8 cellular contexts compared by ENCODE assay signal in the genomic region with DNA sequence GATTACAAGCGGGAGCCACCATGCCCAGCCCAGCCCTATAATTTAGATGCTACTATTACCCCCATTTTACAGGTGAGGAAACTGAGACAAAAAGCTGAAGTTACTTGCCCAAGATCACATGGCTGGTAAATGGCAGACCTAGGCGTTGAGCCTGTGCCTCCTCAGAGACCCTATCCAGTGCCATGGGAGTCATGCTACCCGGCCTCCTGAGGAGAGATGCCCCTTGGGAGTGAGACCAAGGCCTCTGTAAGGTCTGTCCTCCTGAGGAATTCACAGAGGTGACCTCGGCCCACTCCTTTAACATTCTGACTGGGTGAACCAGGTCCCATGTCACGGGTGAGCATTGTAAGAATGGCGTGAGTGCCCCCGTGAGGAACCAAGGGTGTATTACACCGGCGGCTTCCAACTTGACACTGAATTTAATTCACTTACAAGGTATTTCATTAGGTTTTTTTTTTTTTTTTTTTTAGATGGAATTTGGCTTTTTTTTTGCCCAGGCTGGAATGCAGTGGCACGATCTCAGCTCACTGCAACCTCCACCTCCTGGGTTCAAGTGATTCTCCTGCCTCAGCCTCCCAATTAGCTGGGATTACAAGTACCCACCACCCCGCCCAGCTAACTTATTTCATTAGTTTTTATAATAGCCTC.
DNase-seq lines count a peak whose midpoint lies in the region; ATAC-seq and TF ChIP-seq lines count a peak whose summit lies in the region.

No MANE protein-coding gene starts in this region.

- no peak for TF ChIP-seq POLR2A in GM18505 (IDR thresholded peaks at IDR 0.05; ENCODE audit: borderline replicate concordance, extremely low read depth, insufficient read depth, insufficient read length)

- H3K27me3 ChIP-seq in HL-60 (ENCODE audit: insufficient read depth, poor library complexity, severe bottlenecking) (no peaks in the 10 kb centered on the region), SJSA1 (replicated peaks) (no peaks in the 10 kb centered on the region), parathyroid adenoma (ENCODE audit: control insufficient read depth, insufficient read depth, low read length) (no peaks in the 10 kb centered on the region), tibial artery (no peaks in the 10 kb centered on the region)

- TF ChIP-seq CTCF in HL-60 (IDR thresholded peaks at IDR 0.05; ENCODE audit: insufficient read depth, low read length) (peak; percentile 83), parathyroid adenoma (IDR thresholded peaks at IDR 0.05) (peak; percentile 96), tibial artery (IDR thresholded peaks at IDR 0.05) (peak; percentile 84 to 89)

- H3K4me3 ChIP-seq in HL-60 (replicated peaks; ENCODE audit: insufficient read depth, low read length) (no peak overlapping the region), SJSA1 (no peak overlapping the region), parathyroid adenoma (ENCODE audit: low read depth, low read length) (no peak overlapping the region), tibial artery (no peak overlapping the region)

- H3K9me3 ChIP-seq in SJSA1 (replicated peaks) (peaks cover 9% of the 10 kb centered on the region), parathyroid adenoma (ENCODE audit: control insufficient read depth, low read length) (no peaks in the 10 kb centered on the region), tibial artery (peaks cover 0 to 8% (median 7%) of the 10 kb centered on the region in 3 donors)

- intact Hi-C loops in tibial artery (cut with DNase I; ENCODE audit: low total_unique reads), result loop anchor here (10.0 kb wide), 1 partner anchor 363 kb away; no protein-coding TSS in a partner anchor

- no peaks in the 10 kb centered on the region for H3K79me2 ChIP-seq in parathyroid adenoma

- no peak overlapping the region for H3K9ac ChIP-seq in parathyroid adenoma

- DNase-seq in D341Med (ENCODE audit: low spot score) (peak; percentile 77), HL-60 (ENCODE audit: low read depth in 1 of 2, low spot score in 1 of 2) (peak; percentile 41 to 80), SJSA1 (ENCODE audit: low read depth in 1 of 2, low spot score in 2 of 2) (peak; percentile 69 to 76), globus pallidus (ENCODE audit: low spot score) (peak; percentile 37), tibial artery (peak; percentile 69 to 82)
- peak; percentile 86 for DNase-seq in activated effector memory CD4-positive, alpha-beta T cell treated with anti-CD3 and anti-CD28 coated beads, Interleukin-2, amount 50 U/mL, for 16 hours

- ATAC-seq in GM18505 (IDR thresholded peaks at IDR 0.05; ENCODE audit: unreplicated experiment), result no peak

- H3K36me3 ChIP-seq in SJSA1 (peaks cover 78% of the 10 kb centered on the region), parathyroid adenoma (ENCODE audit: control insufficient read depth, insufficient read depth, low read length) (no peaks in the 10 kb centered on the region), tibial artery (peaks cover 20 to 60% (median 50%) of the 10 kb centered on the region in 3 donors)

- no peak overlapping the region for H3K4me2 ChIP-seq in parathyroid adenoma (ENCODE audit: low read length)

- H3K27ac ChIP-seq in HL-60 (replicated peaks) (peak overlapping the region; percentile 3; the same call in 1 of the 2 replicates), SJSA1 (no peak overlapping the region), parathyroid adenoma (no peak overlapping the region), tibial artery (peak overlapping the region in 1 of 2 donors; percentile 52)

- H3K4me1 ChIP-seq in SJSA1 (replicated peaks) (no peaks in the 10 kb centered on the region), parathyroid adenoma (no peaks in the 10 kb centered on the region), tibial artery (peaks cover 0 to 4% (median 1%) of the 10 kb centered on the region in 4 donors)

- no peak overlapping the region for H2AFZ ChIP-seq in parathyroid adenoma
